ENCODE assay signal across 11 cellular contexts in genomic region chr14:49907186-49907585, GRCh38. TPM values are rescaled to one million over a fixed set of nuclear protein-coding genes. Genes with fewer than 3 reads are reported as not detected.
DNase-seq lines count a peak whose midpoint lies in the region; ATAC-seq, FAIRE-seq and TF ChIP-seq lines count a peak whose summit lies in the region.
"Had no signal": no experiment of that assay in that cellular context is flagged by ENCODE, and none has a peak within 500 bp of the region (broad histone marks: within the 10 kb centered on the region; RNA-seq: fewer than 3 reads in every experiment).

No MANE protein-coding gene starts in this region.

- peak overlapping the region; percentile 21 for H3K4me2 ChIP-seq in OCI-LY3 (ENCODE audit: low read length)
- peak overlapping the region; percentile 38 for H3K4me2 ChIP-seq in mammary epithelial cell (ENCODE audit: insufficient read depth, low read depth, low read length)
- H3K4me2 ChIP-seq in osteoblast (ENCODE audit: insufficient read depth, low read length) = peak overlapping the region; percentile 56

- ATAC-seq in sciatic nerve (no peak), GM19463 (IDR thresholded peaks at IDR 0.05; ENCODE audit: unreplicated experiment) (no peak)

- TF ChIP-seq CTCF in OCI-LY3 (IDR thresholded peaks at IDR 0.05; ENCODE audit: low read depth, low read length) (no peak), mammary epithelial cell (conservative IDR thresholded peaks at IDR 0.05 in 1 of 2, IDR thresholded peaks at IDR 0.05 in 1 of 2; ENCODE audit: extremely low read depth in 1 of 2, insufficient read depth in 1 of 2, low read depth in 1 of 2, low read length in 2 of 2) (no peak), osteoblast (IDR thresholded peaks at IDR 0.05; ENCODE audit: extremely low read depth, low read depth, low read length) (no peak)

- H3K9ac ChIP-seq in OCI-LY3 (ENCODE audit: low read length) (no peak overlapping the region), mammary epithelial cell (ENCODE audit: insufficient read depth, low read length) (peak overlapping the region; percentile 42)

- FAIRE-seq in GM12891 (lab: Jason Lieb, UNC) = peak; percentile 76
- FAIRE-seq: small intestine had no signal

- H3K36me3 ChIP-seq in OCI-LY3 (replicated peaks; ENCODE audit: low read depth, low read length) = peaks cover 5% of the 10 kb centered on the region
- H3K36me3 ChIP-seq in mammary epithelial cell (ENCODE audit: insufficient read depth, low read length) = no peaks in the 10 kb centered on the region
- H3K36me3 ChIP-seq in osteoblast (ENCODE audit: insufficient read depth, low read length) = no peaks in the 10 kb centered on the region
- H3K36me3 ChIP-seq: esophagus muscularis mucosa had no signal

- DNase-seq in GM12891 (ENCODE audit: insufficient read length, low spot score) = no peak
- DNase-seq in mammary epithelial cell = peak; percentile 62
- DNase-seq in osteoblast (ENCODE audit: insufficient read length, low spot score, missing footprints) = no peak
- no peak for DNase-seq in sciatic nerve (ENCODE audit: low spot score)
- no peak for DNase-seq in effector CD4-positive, alpha-beta T cell
- DNase-seq: NCI-H510A treated with DMSO at 0.1 percent for 48 hours, SIG-M5, small intestine had no signal

- H2AFZ ChIP-seq in OCI-LY3 (ENCODE audit: low read depth, low read length) (no peak overlapping the region), mammary epithelial cell (ENCODE audit: low read depth, low read length) (no peak overlapping the region), osteoblast (ENCODE audit: low read length) (peak overlapping the region; percentile 52)

- H3K4me3 ChIP-seq in OCI-LY3 (ENCODE audit: low read length) (no peak overlapping the region), mammary epithelial cell (replicated peaks in 1 of 3; ENCODE audit: insufficient read depth in 1 of 3, low read depth in 2 of 3, low read length in 3 of 3) (peak overlapping the region in 2 of 3 experiments; percentile 5 to 20), osteoblast (ENCODE audit: insufficient read depth, low read length) (no peak overlapping the region)
- H3K4me3 ChIP-seq: esophagus muscularis mucosa had no signal

- no TSS peak for BruUV-seq in mammary epithelial cell (replicated peaks; lab: Mats Ljungman, UMichigan)

- H3K4me1 ChIP-seq in OCI-LY3 (ENCODE audit: low read length) (peaks cover 33% of the 10 kb centered on the region), mammary epithelial cell (ENCODE audit: insufficient read depth, low read length) (peaks cover 33% of the 10 kb centered on the region), osteoblast (ENCODE audit: insufficient read depth, low read length) (peaks cover 28% of the 10 kb centered on the region)

- H4K20me1 ChIP-seq in OCI-LY3 (ENCODE audit: insufficient read depth, low read length) (no peaks in the 10 kb centered on the region), mammary epithelial cell (ENCODE audit: insufficient read depth, low read length) (no peaks in the 10 kb centered on the region), osteoblast (ENCODE audit: insufficient read depth, low read length) (no peaks in the 10 kb centered on the region)

- no peaks in the 10 kb centered on the region for H3K27me3 ChIP-seq in OCI-LY3 (ENCODE audit: low read depth, low read length)
- H3K27me3 ChIP-seq in mammary epithelial cell (ENCODE audit: insufficient read depth, low read length) = no peaks in the 10 kb centered on the region
- H3K27me3 ChIP-seq in osteoblast (ENCODE audit: insufficient read depth, low read length) = no peaks in the 10 kb centered on the region
- H3K27me3 ChIP-seq: esophagus muscularis mucosa had no signal

- CTCF ChIA-PET in mammary epithelial cell (lab: Charles Lee; ENCODE audit: low non-redundant PET) = interaction anchor here (0.6 to 0.9 kb wide), 2 partner anchors 101 to 411 kb away, joined by 5 to 6 read pairs; no protein-coding TSS in a partner anchor

- H3K9me3 ChIP-seq in OCI-LY3 (ENCODE audit: insufficient read depth, low read length) = no peaks in the 10 kb centered on the region
- H3K9me3 ChIP-seq in mammary epithelial cell (replicated peaks; ENCODE audit: insufficient read depth, low read length) = no peaks in the 10 kb centered on the region
- no peaks in the 10 kb centered on the region for H3K9me3 ChIP-seq in osteoblast (ENCODE audit: low read depth, low read length)
- H3K9me3 ChIP-seq: esophagus muscularis mucosa had no signal

- H3K79me2 ChIP-seq in OCI-LY3 (ENCODE audit: low read length) (no peaks in the 10 kb centered on the region), mammary epithelial cell (ENCODE audit: insufficient read depth, low read length) (no peaks in the 10 kb centered on the region), osteoblast (ENCODE audit: insufficient read depth, low read length) (no peaks in the 10 kb centered on the region)

- TF ChIP-seq POLR2A in GM12891 (IDR thresholded peaks at IDR 0.05; ENCODE audit: low read depth, low read length) = no peak

- H3K27ac ChIP-seq in OCI-LY3 (ENCODE audit: low read length) (no peak overlapping the region), mammary epithelial cell (ENCODE audit: insufficient read depth, low read depth, low read length) (peak overlapping the region; percentile 94), osteoblast (ENCODE audit: low read depth, low read length) (peak overlapping the region; percentile 93)

- in situ Hi-C loops in mammary epithelial cell (cut with MboI; ENCODE audit: low sequenced_read_pairs in 2 of 2) = no loop called here

- intact Hi-C loops in mammary epithelial cell (cut with micrococcal nuclease) (loop anchor here (2.0 kb wide), 1 partner anchor 44 kb away; no protein-coding TSS in a partner anchor), sciatic nerve (cut with DNase I) (no loop called here)

- dilution Hi-C loops in mammary epithelial cell (cut with HindIII; ENCODE audit: low sequenced_read_pairs) = loop anchor here (5.0 kb wide), 3 partner anchors 40 to 95 kb away; no protein-coding TSS in a partner anchor

- 31% methylated on average over 5 of the region's 5 CpGs for WGBS in mammary epithelial cell (ENCODE audit: low coverage, missing lambda C conversion rate)

TF ChIP-seq in GM12891, 5 proteins besides CTCF, POLR2A, EP300 and RAD21:
- TF ChIP-seq TAF1 (IDR thresholded peaks at IDR 0.05; ENCODE audit: low read depth, low read length) (no peak), PAX5 (IDR thresholded peaks at IDR 0.05; ENCODE audit: insufficient read depth, low read length, severe bottlenecking) (no peak)

RNA-seq across cellular contexts. Expression of gene ARF6, which starts 14.3 kb away (rescaled TPM):
- polyA plus RNA-seq in GM12891 (2012; ENCODE audit: low read depth, missing spikeins) = 46.5 TPM
- total RNA-seq in mammary epithelial cell = 100 to 1,000 TPM in 1 of 2 donors, 10 to 100 TPM in 1; 85.5 to 132 TPM
- polyA plus RNA-seq in mammary epithelial cell = 58.3 TPM
- 88.5 TPM for polyA minus RNA-seq in mammary epithelial cell
- 58.6 and 63.9 TPM in 2 replicates for total RNA-seq in osteoblast
- 46.1 TPM for total RNA-seq in sciatic nerve

RNA-seq across cellular contexts. Expression of gene NEMF, which starts 54.6 kb away (rescaled TPM):
- polyA plus RNA-seq in GM12891 (2012; ENCODE audit: low read depth, missing spikeins) = 33.7 TPM
- total RNA-seq in mammary epithelial cell (10 to 100 TPM; 44.8 to 57.7 TPM), osteoblast (51.3 and 54.3 TPM in 2 replicates), sciatic nerve (92.4 TPM)
- 18.1 TPM for polyA plus RNA-seq in mammary epithelial cell
- polyA minus RNA-seq in mammary epithelial cell = 60.7 TPM

Comparison
In these comparisons a context has a peak if more than half of its experiments do, and no peak if none do; other contexts are left out.
1. H3K4me3 ChIP-seq: peak in mammary epithelial cell (2 of 3); none in OCI-LY3 (single experiment) and osteoblast (single experiment).
2. Peak in every context shown above with its lines, with median percentiles within 50 percentile points of each other: H3K4me2 ChIP-seq.